Comparison of ENCODE assay signal across 1 cellular context in the genomic region with DNA sequence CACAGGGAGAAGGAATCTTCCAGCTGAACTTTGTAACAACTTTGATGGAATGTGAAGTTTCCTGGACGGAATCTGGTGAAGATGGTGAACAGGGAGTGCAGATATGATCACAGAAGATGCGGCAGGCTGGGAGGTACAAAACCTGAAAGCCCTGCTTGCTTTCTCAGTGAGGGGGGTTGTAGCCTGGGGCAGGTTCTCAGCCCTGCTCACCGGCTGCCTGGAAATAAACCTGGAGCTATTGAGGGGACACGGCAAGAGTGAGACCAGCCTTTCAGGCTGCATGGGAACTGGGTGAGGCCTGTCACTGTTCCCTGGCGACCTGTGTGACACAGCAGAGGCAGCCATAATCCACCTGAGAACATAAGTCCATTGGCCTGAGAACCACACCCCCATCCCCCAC.
TF ChIP-seq lines count a peak whose summit lies in the region.

No MANE protein-coding gene starts in this region.

TF ChIP-seq in SK-N-SH treated with all-trans-retinoic acid at 6 μM for 48 hours, 23 proteins besides CTCF, POLR2A, EP300 and RAD21 (continued from another document):
- TF ChIP-seq ARNTL (CRISPR knock-in tag; IDR thresholded peaks at IDR 0.05; ENCODE audit: borderline replicate concordance, low read depth) = no peak
- TF ChIP-seq ZC3H10 (CRISPR knock-in tag; IDR thresholded peaks at IDR 0.05) = no peak
- no peak for TF ChIP-seq SNAI2 (CRISPR knock-in tag; IDR thresholded peaks at IDR 0.05)
- TF ChIP-seq ZFP30 (CRISPR knock-in tag; IDR thresholded peaks at IDR 0.05) = no peak
- no peak for TF ChIP-seq ISL1 (CRISPR knock-in tag; IDR thresholded peaks at IDR 0.05)
- no peak for TF ChIP-seq GLIS3 (CRISPR knock-in tag; IDR thresholded peaks at IDR 0.05)
